Comparison of ENCODE assay signal across 8 cellular contexts in genomic region chr19:16070366-16070990, GRCh38. TPM values are rescaled to one million over a fixed set of nuclear protein-coding genes. Genes with fewer than 3 reads are reported as not detected.
DNase-seq lines count a peak whose midpoint lies in the region; ATAC-seq and TF ChIP-seq lines count a peak whose summit lies in the region.

No MANE protein-coding gene starts in this region.

- peak; percentile 88 for ATAC-seq in CD4-positive, alpha-beta T cell (ENCODE audit: poor library complexity)
- ATAC-seq in HG03432 (IDR thresholded peaks at IDR 0.05; ENCODE audit: unreplicated experiment) = peak; percentile 58
- ATAC-seq in activated CD4-positive, CD25-positive, alpha-beta regulatory T cell treated with anti-CD3 and anti-CD28 coated beads, Interleukin-2, amount 50 U/mL, for 24 hours = peak; percentile 98 to 99
- no peak for ATAC-seq in HG02623 (IDR thresholded peaks at IDR 0.05; ENCODE audit: unreplicated experiment)

- no peaks in the 10 kb centered on the region for H3K27me3 ChIP-seq in CD4-positive, alpha-beta T cell (ENCODE audit: control insufficient read depth, insufficient read depth, low read length)
- H3K27me3 ChIP-seq in ovary = no peaks in the 10 kb centered on the region

- intact Hi-C loops in CD4-positive, alpha-beta T cell (cut with DNase I, micrococcal nuclease) = loop anchor here (1.0 to 10.0 kb wide), 8 partner anchors 8 to 236 kb away; partner anchors contain the start of genes RAB8A (in 2 of the 2) and FAM32A (in 1 of the 2)
- intact Hi-C loops in ovary (cut with DNase I) = loop anchor here in 1 of 4 donors (5.0 kb wide), 1 partner anchor 47 kb away; no protein-coding TSS in a partner anchor

- peak; percentile 69 to 91 (median 84) for DNase-seq in CD4-positive, alpha-beta T cell
- DNase-seq in cerebellar cortex (ENCODE audit: low spot score) (peak; percentile 73), ovary (peak in 2 of 5 donors; percentile 40 to 63), ureter (ENCODE audit: low spot score) (peak; percentile 93), NCI-H526 (lab: John Stamatoyannopoulos, UW) (no peak)

- H3K27me3 Mint-ChIP-seq in CD4-positive, alpha-beta T cell = no peaks in the 10 kb centered on the region

- no peak for TF ChIP-seq EP300 in ovary (IDR thresholded peaks at IDR 0.05)

- peak overlapping the region; percentile 84 for H3K27ac ChIP-seq in CD4-positive, alpha-beta T cell (ENCODE audit: low read depth, low read length)
- peak overlapping the region; percentile 52 for H3K27ac ChIP-seq in ovary

- no peak overlapping the region for H3K27ac Mint-ChIP-seq in CD4-positive, alpha-beta T cell

- H3K4me1 ChIP-seq in ovary (ENCODE audit: insufficient read depth) = no peaks in the 10 kb centered on the region

- peaks cover 40% of the 10 kb centered on the region for H3K4me1 Mint-ChIP-seq in CD4-positive, alpha-beta T cell (ENCODE audit: low read depth)

- TF ChIP-seq CTCF in CD4-positive, alpha-beta T cell (IDR thresholded peaks at IDR 0.05) = peak; percentile 37
- TF ChIP-seq CTCF in ovary (IDR thresholded peaks at IDR 0.05) = no peak

- no peak for TF ChIP-seq POLR2A in ovary (IDR thresholded peaks at IDR 0.05)

- peak overlapping the region; percentile 76 for H3K4me3 Mint-ChIP-seq in CD4-positive, alpha-beta T cell

- POLR2A ChIA-PET in CD4-positive, alpha-beta T cell (lab: Charles Lee) = interaction anchor here (0.6 to 9.6 kb wide), 25 partner anchors 9 to 691 kb away, joined by 3 to 192 read pairs (median 7); partner anchors contain the start of genes AKAP8, AP1M1, FAM32A and HSH2D

- H3K9me3 Mint-ChIP-seq in CD4-positive, alpha-beta T cell = no peaks in the 10 kb centered on the region

- H3K4me3 ChIP-seq in ovary = peak overlapping the region; percentile 65

- H3K36me3 Mint-ChIP-seq in CD4-positive, alpha-beta T cell (ENCODE audit: low read depth) = peaks cover 7% of the 10 kb centered on the region

- CTCF ChIA-PET in CD4-positive, alpha-beta T cell (lab: Charles Lee) = interaction anchor here (0.6 to 3.3 kb wide), 15 partner anchors 8 to 74 kb away, joined by 3 to 38 read pairs (median 4); partner anchors contain the start of gene RAB8A

- no peaks in the 10 kb centered on the region for H3K9me3 ChIP-seq in CD4-positive, alpha-beta T cell (ENCODE audit: control insufficient read depth, low read length)
- no peaks in the 10 kb centered on the region for H3K9me3 ChIP-seq in ovary

- no peaks in the 10 kb centered on the region for H3K36me3 ChIP-seq in ovary

- 71 to 81% (median 73%) methylated on average over 16 of the region's 16 CpGs for WGBS in ovary, 3 donors

RNA-seq across cellular contexts. Expression of gene TPM4, which starts 5.8 kb away (rescaled TPM):
- 100 to 1,000 TPM; 182 to 185 TPM for total RNA-seq in CD4-positive, alpha-beta T cell
- total RNA-seq in ovary (100 to 1,000 TPM; 286 to 642 (median 554) TPM), ureter (422 TPM)
- 100 to 1,000 TPM; 347 to 664 TPM for polyA plus RNA-seq in ovary

RNA-seq across cellular contexts. Expression of gene RAB8A, which starts 41.2 kb away (rescaled TPM):
- 10 to 100 TPM; 74.9 to 79.0 TPM for total RNA-seq in CD4-positive, alpha-beta T cell
- total RNA-seq in ovary = 10 to 100 TPM; 17.2 to 70.5 (median 52.9) TPM
- 100 to 1,000 TPM in 1 of 2 donors, 10 to 100 TPM in 1; 23.8 to 114 TPM for polyA plus RNA-seq in ovary
- total RNA-seq in ureter = 70.8 TPM

Comparison
In these comparisons a context has a peak if more than half of its experiments do, and no peak if none do; other contexts are left out.
1. DNase-seq: peak in CD4-positive, alpha-beta T cell (10 of 10), cerebellar cortex (single experiment) and ureter (single experiment); none in NCI-H526 (0 of 2).